20 cellular contexts compared by ENCODE assay signal in the genomic region with DNA sequence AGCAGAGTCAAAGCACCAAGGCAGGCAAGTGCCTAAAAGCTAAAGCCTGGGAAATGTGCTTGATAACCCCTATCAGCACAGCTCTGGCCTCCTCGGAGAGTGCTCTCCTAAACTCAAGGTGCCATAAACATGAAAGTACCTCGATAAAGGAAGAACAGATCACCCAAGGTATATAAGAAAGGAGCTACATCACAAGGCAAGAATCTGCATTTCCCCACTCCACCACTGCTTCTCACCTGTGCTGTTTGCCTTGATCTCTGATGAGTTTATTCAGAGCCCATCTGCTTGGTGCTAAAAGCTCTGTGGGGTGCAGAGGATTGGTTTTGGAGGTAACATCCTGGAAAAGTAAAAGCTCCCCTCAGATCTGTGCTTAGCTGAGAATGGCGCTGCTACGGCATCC.
"Had no signal": no experiment of that assay in that cellular context is flagged by ENCODE, and none has a peak within 500 bp of the region (broad histone marks: within the 10 kb centered on the region; RNA-seq: fewer than 3 reads in every experiment).

No MANE protein-coding gene starts in this region.

- H3K4me3 ChIP-seq: gastrocnemius medialis, lower lobe of right lung, pancreas, right lobe of liver, suprapubic skin, transverse colon, vagina had no signal

- H3K9me3 ChIP-seq: gastrocnemius medialis, lower lobe of right lung, neutrophil, pancreas, right lobe of liver, suprapubic skin, transverse colon, vagina had no signal

- H3K36me3 ChIP-seq: gastrocnemius medialis, lower lobe of right lung, neutrophil, pancreas, right lobe of liver, suprapubic skin, transverse colon, vagina had no signal

- DNase-seq: cortex of kidney; effector memory CD8-positive, alpha-beta T cell; foreskin fibroblast; gastrocnemius medialis; head of caudate nucleus; left ventricle myocardium superior; lower lobe of right lung; natural killer cell; pancreas; right lobe of liver; small intestine; stimulated activated CD4-positive, alpha-beta T cell treated with anti-CD3 and anti-CD28 coated beads, Interleukin-15, amount 100 ng/mL, for 24 hours; stimulated activated CD4-positive, alpha-beta T cell treated with anti-CD3 and anti-CD28 coated beads, Interleukin-2, amount 100 ng/mL, for 48 hours; stimulated activated naive B cell treated with anti-CD40 and anti-IgM and Interleukin-4, amounts not matched to agents 10 μg/mL and 1 μg/mL and 100 μg/mL, for 72 hours; transverse colon had no signal

- H3K4me1 ChIP-seq: gastrocnemius medialis, lower lobe of right lung, pancreas, right lobe of liver, suprapubic skin, transverse colon, vagina had no signal

- H3K27ac Mint-ChIP-seq: effector memory CD8-positive, alpha-beta T cell; natural killer cell; stimulated activated naive B cell treated with anti-CD40 and anti-IgM and Interleukin-4, amounts not matched to agents 10 μg/mL and 1 μg/mL and 100 μg/mL, for 72 hours; stimulated activated naive CD8-positive, alpha-beta T cell treated with anti-CD3 and anti-CD28 coated beads, Interleukin-15, Interleukin-2, amounts not matched to agents 100 ng/mL and 50 ng/mL, for 24 hours had no signal

- H3K27ac ChIP-seq: gastrocnemius medialis, lower lobe of right lung, neutrophil, pancreas, right lobe of liver, suprapubic skin, transverse colon, vagina had no signal

- H3K4me3 Mint-ChIP-seq: effector memory CD8-positive, alpha-beta T cell; natural killer cell; neural crest cell; stimulated activated naive B cell treated with anti-CD40 and anti-IgM and Interleukin-4, amounts not matched to agents 10 μg/mL and 1 μg/mL and 100 μg/mL, for 72 hours; stimulated activated naive CD8-positive, alpha-beta T cell treated with anti-CD3 and anti-CD28 coated beads, Interleukin-15, Interleukin-2, amounts not matched to agents 100 ng/mL and 50 ng/mL, for 24 hours had no signal

- H3K4me1 Mint-ChIP-seq: natural killer cell; stimulated activated naive B cell treated with anti-CD40 and anti-IgM and Interleukin-4, amounts not matched to agents 10 μg/mL and 1 μg/mL and 100 μg/mL, for 72 hours had no signal

- H3K27me3 ChIP-seq: gastrocnemius medialis, pancreas, right lobe of liver, suprapubic skin, transverse colon, vagina had no signal

- H3K9me3 Mint-ChIP-seq: stimulated activated naive CD8-positive, alpha-beta T cell treated with anti-CD3 and anti-CD28 coated beads, Interleukin-15, Interleukin-2, amounts not matched to agents 100 ng/mL and 50 ng/mL, for 24 hours had no signal

- ATAC-seq: effector memory CD8-positive, alpha-beta T cell; gastrocnemius medialis; left ventricle myocardium superior; lower lobe of right lung; natural killer cell; pancreas; stimulated activated naive B cell treated with anti-CD40 and anti-IgM and Interleukin-4, amounts not matched to agents 10 μg/mL and 1 μg/mL and 100 μg/mL, for 72 hours had no signal

- H3K36me3 Mint-ChIP-seq: natural killer cell; stimulated activated naive B cell treated with anti-CD40 and anti-IgM and Interleukin-4, amounts not matched to agents 10 μg/mL and 1 μg/mL and 100 μg/mL, for 72 hours had no signal
